ENCODE assay signal across 9 cellular contexts in genomic region chr18:46950064-46950656, GRCh38. TPM values are rescaled to one million over a fixed set of nuclear protein-coding genes. Genes with fewer than 3 reads are reported as not detected.
DNase-seq lines count a peak whose midpoint lies in the region; ATAC-seq and TF ChIP-seq lines count a peak whose summit lies in the region.
"Had no signal": no experiment of that assay in that cellular context is flagged by ENCODE, and none has a peak within 500 bp of the region (broad histone marks: within the 10 kb centered on the region; RNA-seq: fewer than 3 reads in every experiment).

No MANE protein-coding gene starts in this region.

- WGBS in SK-N-SH (ENCODE audit: low lambda C conversion rate): 25% methylated on average over 5 of the region's 5 CpGs
- 38% methylated on average over 5 of the region's 5 CpGs for WGBS in mammary epithelial cell (ENCODE audit: low coverage, missing lambda C conversion rate)

- CTCF ChIA-PET in SK-N-SH (lab: Yijun Ruan, JAX): interaction anchor here (0.7 to 1.5 kb wide), 12 partner anchors 8 to 254 kb away, joined by 3 to 9 read pairs (median 4); partner anchors contain the start of gene ELOA2
- CTCF ChIA-PET in mammary epithelial cell (lab: Charles Lee; ENCODE audit: low non-redundant PET): no interaction called here

- POLR2A ChIA-PET in SK-N-SH (lab: Yijun Ruan, JAX): no interaction called here

- H3K4me3 ChIP-seq in SK-N-SH (ENCODE audit: low read depth in 2 of 2, low read length in 1 of 2) (no peak overlapping the region; a peak in 1 of 4 replicates), mammary epithelial cell (replicated peaks in 1 of 3; ENCODE audit: insufficient read depth in 1 of 3, low read depth in 2 of 3, low read length in 3 of 3) (no peak overlapping the region)
- H3K4me3 ChIP-seq: tibial artery had no signal

- peak; percentile 73 for TF ChIP-seq CTCF in SK-N-SH (IDR thresholded peaks at IDR 0.05)
- TF ChIP-seq CTCF in mammary epithelial cell (conservative IDR thresholded peaks at IDR 0.05 in 1 of 2, IDR thresholded peaks at IDR 0.05 in 1 of 2; ENCODE audit: extremely low read depth in 1 of 2, insufficient read depth in 1 of 2, low read depth in 1 of 2, low read length in 2 of 2): peak; percentile 45 to 59

- TF ChIP-seq EP300 in SK-N-SH (IDR thresholded peaks at IDR 0.05; ENCODE audit: borderline replicate concordance in 1 of 2, low read depth in 1 of 2, low read length in 1 of 2): no peak

- BruUV-seq in mammary epithelial cell (replicated peaks; lab: Mats Ljungman, UMichigan): no TSS peak

- H3F3A ChIP-seq in SK-N-SH (replicated peaks; ENCODE audit: insufficient read depth): no peaks in the 10 kb centered on the region

- H3K36me3 ChIP-seq in SK-N-SH (replicated peaks in 1 of 2; ENCODE audit: control insufficient read depth in 1 of 2, insufficient read depth in 2 of 2, low read length in 1 of 2): no peaks in the 10 kb centered on the region
- H3K36me3 ChIP-seq in mammary epithelial cell (ENCODE audit: insufficient read depth, low read length): no peaks in the 10 kb centered on the region
- H3K36me3 ChIP-seq: tibial artery had no signal

- dilution Hi-C loops in mammary epithelial cell (cut with HindIII; ENCODE audit: low sequenced_read_pairs): no loop called here

- peaks cover 0 to 7% of the 10 kb centered on the region in 2 experiments; a peak in 2 of 4 replicates for H3K4me1 ChIP-seq in SK-N-SH (ENCODE audit: control insufficient read depth in 1 of 2, insufficient read depth in 2 of 2, low read depth in 1 of 2, low read length in 1 of 2)
- H3K4me1 ChIP-seq in mammary epithelial cell (ENCODE audit: insufficient read depth, low read length): no peaks in the 10 kb centered on the region

- DNase-seq in SK-N-SH (peak; percentile 55), NCI-H1436 treated with DMSO at 0.1 percent for 48 hours (lab: John Stamatoyannopoulos, UW) (peak; percentile 24), mammary epithelial cell (no peak), pons (ENCODE audit: low spot score) (peak; percentile 41), nucleus accumbens (lab: John Stamatoyannopoulos, UW) (no peak)
- DNase-seq in activated CD4-positive, alpha-beta T cell treated with anti-CD3 and anti-CD28 coated beads, Interleukin-2, amount 50 U/mL, for 48 hours: no peak
- DNase-seq: tibial artery had no signal

- H4K20me1 ChIP-seq in SK-N-SH (ENCODE audit: insufficient read depth) (no peaks in the 10 kb centered on the region), mammary epithelial cell (ENCODE audit: insufficient read depth, low read length) (no peaks in the 10 kb centered on the region)

- ATAC-seq in SK-N-SH treated with all-trans-retinoic acid at 6 μM for 48 hours (no peak), HG02870 (IDR thresholded peaks at IDR 0.05; ENCODE audit: unreplicated experiment) (no peak)

- in situ Hi-C loops in mammary epithelial cell (cut with MboI; ENCODE audit: low sequenced_read_pairs in 2 of 2): no loop called here

- H3K79me2 ChIP-seq in SK-N-SH (ENCODE audit: insufficient read depth) (no peaks in the 10 kb centered on the region), mammary epithelial cell (ENCODE audit: insufficient read depth, low read length) (no peaks in the 10 kb centered on the region)

- H3K9ac ChIP-seq in SK-N-SH: no peak overlapping the region
- no peak overlapping the region for H3K9ac ChIP-seq in mammary epithelial cell (ENCODE audit: insufficient read depth, low read length)

- H3K27ac ChIP-seq in SK-N-SH (ENCODE audit: low read depth in 2 of 2, low read length in 1 of 2) (no peak overlapping the region), mammary epithelial cell (ENCODE audit: insufficient read depth, low read depth, low read length) (no peak overlapping the region)
- H3K27ac ChIP-seq: tibial artery had no signal

- peak; percentile 56 for TF ChIP-seq RAD21 in SK-N-SH (IDR thresholded peaks at IDR 0.05; ENCODE audit: low read length)

- H2AFZ ChIP-seq in SK-N-SH (ENCODE audit: low read depth) (no peak overlapping the region), mammary epithelial cell (ENCODE audit: low read depth, low read length) (no peak overlapping the region)

- H3K27me3 ChIP-seq in SK-N-SH (ENCODE audit: insufficient read depth) (no peaks in the 10 kb centered on the region), mammary epithelial cell (ENCODE audit: insufficient read depth, low read length) (peaks cover 3% of the 10 kb centered on the region)
- H3K27me3 ChIP-seq: tibial artery had no signal

- intact Hi-C loops in mammary epithelial cell (cut with micrococcal nuclease): no loop called here

- H3K9me3 ChIP-seq in SK-N-SH: no peaks in the 10 kb centered on the region
- H3K9me3 ChIP-seq in mammary epithelial cell (replicated peaks; ENCODE audit: insufficient read depth, low read length): no peaks in the 10 kb centered on the region
- H3K9me3 ChIP-seq: tibial artery had no signal

- no peaks in the 10 kb centered on the region for H3K9me2 ChIP-seq in SK-N-SH

- H3K4me2 ChIP-seq in SK-N-SH (no peak overlapping the region), mammary epithelial cell (ENCODE audit: insufficient read depth, low read depth, low read length) (no peak overlapping the region)

TF ChIP-seq in SK-N-SH, 30 proteins besides CTCF, POLR2A, EP300 and RAD21 (continues in another document):
- TF ChIP-seq EZH2phosphoT487 (IDR thresholded peaks at IDR 0.05; ENCODE audit: borderline replicate concordance, low read depth): no peak
- no peak for TF ChIP-seq RCOR1 (IDR thresholded peaks at IDR 0.05; ENCODE audit: low read length)
- no peak for TF ChIP-seq PBX3 (IDR thresholded peaks at IDR 0.05)
- TF ChIP-seq SMC3 (IDR thresholded peaks at IDR 0.05; ENCODE audit: low read depth, low read length): 0 out of 2 replicates have a peak, but pooled peaks have one; percentile 4
- TF ChIP-seq MAX (IDR thresholded peaks at IDR 0.05; ENCODE audit: low read depth): no peak
- TF ChIP-seq ELF1 (IDR thresholded peaks at IDR 0.05): no peak

TF ChIP-seq in SK-N-SH treated with all-trans-retinoic acid at 6 μM for 48 hours, 23 proteins besides CTCF, POLR2A, EP300 and RAD21 (continues in another document):
- TF ChIP-seq ZC3H10 (CRISPR knock-in tag; IDR thresholded peaks at IDR 0.05) (no peak), PPARA (CRISPR knock-in tag; IDR thresholded peaks at IDR 0.05; ENCODE audit: borderline replicate concordance) (no peak), OSR1 (CRISPR knock-in tag; IDR thresholded peaks at IDR 0.05) (no peak), ZFP3 (CRISPR knock-in tag; IDR thresholded peaks at IDR 0.05) (no peak), CSRNP3 (CRISPR knock-in tag; IDR thresholded peaks at IDR 0.05) (no peak), CSDC2 (CRISPR knock-in tag; IDR thresholded peaks at IDR 0.05) (no peak), TCF4 (CRISPR knock-in tag; IDR thresholded peaks at IDR 0.05; ENCODE audit: borderline replicate concordance) (no peak), ISL1 (CRISPR knock-in tag; IDR thresholded peaks at IDR 0.05) (no peak), TSHZ2 (CRISPR knock-in tag; IDR thresholded peaks at IDR 0.05) (no peak), ZNF70 (CRISPR knock-in tag; IDR thresholded peaks at IDR 0.05) (no peak), BACH2 (CRISPR knock-in tag; IDR thresholded peaks at IDR 0.05; ENCODE audit: borderline replicate concordance) (no peak), RARB (CRISPR knock-in tag; IDR thresholded peaks at IDR 0.05) (no peak), ZNF8 (CRISPR knock-in tag; IDR thresholded peaks at IDR 0.05) (no peak)

RNA-seq across cellular contexts. Expression of gene KATNAL2, which starts 32.8 kb away (rescaled TPM):
- 6.5 and 8.2 TPM in 2 replicates for polyA plus RNA-seq in SK-N-SH (2012; rRNA removed)
- polyA plus RNA-seq in SK-N-SH (2012; cell fraction: cytosol; rRNA removed): 5.9 and 7.0 TPM in 2 replicates
- polyA plus RNA-seq in SK-N-SH (2012; cell fraction: nucleus; rRNA removed): 24.8 and 29.5 TPM in 2 replicates
- total RNA-seq in mammary epithelial cell: 1 to 10 TPM in 1 of 2 donors, under 1 TPM in 1; 0.33 to 1.4 TPM
- polyA plus RNA-seq in mammary epithelial cell: 0.92 TPM
- polyA minus RNA-seq in mammary epithelial cell: not detected

RNA-seq across cellular contexts. Expression of gene PIAS2, which starts 32.9 kb away (rescaled TPM):
- polyA plus RNA-seq in SK-N-SH (2012; rRNA removed) (5.1 and 9.0 TPM in 2 replicates), mammary epithelial cell (17.3 TPM)
- 14.4 and 16.3 TPM in 2 replicates for polyA plus RNA-seq in SK-N-SH (2012; cell fraction: cytosol; rRNA removed)
- 7.7 and 15.5 TPM in 2 replicates for polyA plus RNA-seq in SK-N-SH (2012; cell fraction: nucleus; rRNA removed)
- 10 to 100 TPM; 30.1 to 34.5 TPM for total RNA-seq in mammary epithelial cell
- polyA minus RNA-seq in mammary epithelial cell: 31.4 TPM

Comparison
In these comparisons a context has a peak if more than half of its experiments do, and no peak if none do; other contexts are left out.
1. DNase-seq: peak in SK-N-SH (single experiment), NCI-H1436 treated with DMSO at 0.1 percent for 48 hours (single experiment) and pons (single experiment); none in mammary epithelial cell (single experiment), activated CD4-positive, alpha-beta T cell treated with anti-CD3 and anti-CD28 coated beads, Interleukin-2, amount 50 U/mL, for 48 hours (0 of 2) and nucleus accumbens (0 of 56).